28 cellular contexts compared by ENCODE assay signal in genomic region chr10:120581496-120581895, GRCh38.
DNase-seq lines count a peak whose midpoint lies in the region; ATAC-seq and TF ChIP-seq lines count a peak whose summit lies in the region.
"Had no signal": no experiment of that assay in that cellular context is flagged by ENCODE, and none has a peak within 500 bp of the region (broad histone marks: within the 10 kb centered on the region; RNA-seq: fewer than 3 reads in every experiment).

No MANE protein-coding gene starts in this region.

- intact Hi-C loops in HCT116 (cut with micrococcal nuclease), result no loop called here

- RAD21 ChIA-PET in HCT116 (lab: Charles Lee; ENCODE audit: low non-redundant PET in 1 of 2, low total read pairs in 2 of 2, uncharacterized antibody in 2 of 2, unreplicated experiment in 2 of 2), result no interaction called here

- CTCF ChIA-PET in HCT116 (lab: Charles Lee), result no interaction called here

- no peaks in the 10 kb centered on the region; a peak in 1 of 4 replicates for H3K4me1 ChIP-seq in HCT116 (ENCODE audit: control insufficient read depth in 1 of 2, insufficient read depth in 2 of 2, low read length in 2 of 2)
- H3K4me1 ChIP-seq: heart right ventricle, left ventricle myocardium inferior had no signal

- H4K20me1 ChIP-seq in HCT116 (ENCODE audit: insufficient read depth), result no peaks in the 10 kb centered on the region

- H3K36me3 ChIP-seq in HCT116 (ENCODE audit: control insufficient read depth in 1 of 2, insufficient read depth in 2 of 2, low read length in 2 of 2), result no peaks in the 10 kb centered on the region
- no peaks in the 10 kb centered on the region for H3K36me3 ChIP-seq in kidney epithelial cell (ENCODE audit: control insufficient read depth, insufficient read depth, low read length)
- H3K36me3 ChIP-seq: brain microvascular endothelial cell, heart right ventricle, left ventricle myocardium inferior had no signal

- no peak overlapping the region for H3K9ac ChIP-seq in HCT116 (ENCODE audit: low read length)

- H3K27ac ChIP-seq in 22Rv1 (no peak overlapping the region), HCT116 (ENCODE audit: low read depth, low read length) (no peak overlapping the region)
- H3K27ac ChIP-seq: brain microvascular endothelial cell, heart right ventricle, left ventricle myocardium inferior had no signal

- ATAC-seq in HCT116, result peak; percentile 89
- ATAC-seq in HG03280 (IDR thresholded peaks at IDR 0.05; ENCODE audit: unreplicated experiment), result no peak
- ATAC-seq: heart right ventricle had no signal

- H3K4me3 ChIP-seq in HCT116 (replicated peaks in 1 of 2; ENCODE audit: low read depth in 1 of 2, low read length in 2 of 2) (no peak overlapping the region), choroid plexus epithelial cell (ENCODE audit: low read depth, low read length) (no peak overlapping the region), kidney epithelial cell (ENCODE audit: low read depth, low read length) (no peak overlapping the region)
- H3K4me3 ChIP-seq: heart right ventricle, left ventricle myocardium inferior, smooth muscle cell had no signal

- peak; percentile 44 for TF ChIP-seq RAD21 in HCT116 (IDR thresholded peaks at IDR 0.05; ENCODE audit: low read depth)

- no peaks in the 10 kb centered on the region for H3K9me3 ChIP-seq in HCT116 (ENCODE audit: control insufficient read depth in 1 of 2, insufficient read depth in 1 of 2, low read depth in 1 of 2, low read length in 2 of 2)
- H3K9me3 ChIP-seq: heart right ventricle, left ventricle myocardium inferior had no signal

- H3K9me2 ChIP-seq in HCT116 (ENCODE audit: insufficient read depth), result no peaks in the 10 kb centered on the region

- no peak for TF ChIP-seq POLR2A in HCT116 (IDR thresholded peaks at IDR 0.05; ENCODE audit: borderline replicate concordance, extremely low read depth, insufficient read depth, insufficient read length)

- peaks cover 53% of the 10 kb centered on the region for H3K27me3 ChIP-seq in HCT116 (ENCODE audit: insufficient read depth, low read length)
- H3K27me3 ChIP-seq in kidney epithelial cell (ENCODE audit: control insufficient read depth, insufficient read depth, low read length), result no peaks in the 10 kb centered on the region
- H3K27me3 ChIP-seq: brain microvascular endothelial cell, heart right ventricle had no signal

- no peak overlapping the region for H3K4me2 ChIP-seq in HCT116 (ENCODE audit: low read length)
- H3K4me2 ChIP-seq: smooth muscle cell had no signal

- H2AFZ ChIP-seq in HCT116 (ENCODE audit: low read depth, low read length, poor library complexity, severe bottlenecking), result no peak overlapping the region

- no TSS peak for BruUV-seq in HCT116 (replicated peaks; lab: Mats Ljungman, UMichigan)

- POLR2A ChIA-PET in HCT116 (lab: Charles Lee), result no interaction called here

- no peaks in the 10 kb centered on the region for H3K79me2 ChIP-seq in HCT116 (ENCODE audit: insufficient read depth, low read length)

- TF ChIP-seq CTCF in 22Rv1 (IDR thresholded peaks at IDR 0.05) (peak; percentile 33), HCT116 (IDR thresholded peaks at IDR 0.05 in 2 of 3, conservative IDR thresholded peaks at IDR 0.05 in 1 of 3; ENCODE audit: borderline replicate concordance in 1 of 3, insufficient read depth in 1 of 3, low read depth in 2 of 3, low read length in 2 of 3) (peak in 2 of 3 experiments; percentile 34 to 40; a peak in 3 of 6 replicates), choroid plexus epithelial cell (conservative IDR thresholded peaks at IDR 0.05; ENCODE audit: low read depth, low read length) (peak; percentile 9), kidney epithelial cell (IDR thresholded peaks at IDR 0.05; ENCODE audit: insufficient read depth, low read length, poor library complexity, severe bottlenecking) (peak; percentile 12)

- DNase-seq in HCT116 (ENCODE audit: low read depth, low spot score) (peak; percentile 12), choroid plexus epithelial cell (ENCODE audit: low read depth) (no peak), kidney epithelial cell (ENCODE audit: low read depth) (no peak), NOMO-1 treated with DMSO at 0.1 percent for 48 hours (lab: John Stamatoyannopoulos, UW; ENCODE audit: unreplicated experiment) (no peak), UCSD-AML1 (lab: John Stamatoyannopoulos, UW; ENCODE audit: unreplicated experiment) (no peak)
- no peak for DNase-seq in activated CD4-positive, CD25-positive, alpha-beta regulatory T cell (lab: John Stamatoyannopoulos, UW)
- DNase-seq: activated CD4-positive, alpha-beta memory T cell treated with anti-CD3 and anti-CD28 coated beads for 36 hours; activated CD4-positive, CD25-positive, alpha-beta regulatory T cell treated with anti-CD3 and anti-CD28 coated beads, Interleukin-2, amount 50 U/mL, for 72 hours; activated CD8-positive, alpha-beta memory T cell treated with anti-CD3 and anti-CD28 coated beads, Interleukin-2, amount 50 U/mL, for 4 hours; activated naive CD4-positive, alpha-beta T cell treated with anti-CD3 and anti-CD28 coated beads, Interleukin-2, amount 50 U/mL, for 16 hours; amniotic stem cell; brain microvascular endothelial cell; effector CD4-positive, alpha-beta T cell; erythroblast; GDM1; heart right ventricle; immature natural killer cell; Kasumi-1; left ventricle myocardium inferior; naive B cell; NCI-H2171 treated with DMSO at 0.1 percent for 48 hours; NCI-H524 treated with DMSO at 0.1 percent for 48 hours; occipital lobe; stimulated activated CD4-positive, alpha-beta T cell treated with anti-CD3 and anti-CD28 coated beads, Interleukin-2, amount 100 ng/mL, for 24 hours; T-helper 1 cell had no signal

TF ChIP-seq in HCT116, 20 proteins besides CTCF, POLR2A, EP300 and RAD21:
- TF ChIP-seq CBX3 (IDR thresholded peaks at IDR 0.05; ENCODE audit: low read depth) (no peak), SP1 (IDR thresholded peaks at IDR 0.05; ENCODE audit: low read depth) (0 out of 2 replicates have a peak, but pooled peaks have one; percentile 11), EZH2phosphoT487 (IDR thresholded peaks at IDR 0.05; ENCODE audit: borderline replicate concordance) (no peak), MAX (IDR thresholded peaks at IDR 0.05) (0 out of 2 replicates have a peak, but pooled peaks have one; percentile 30)
